Comparison of ENCODE assay signal across 1 cellular context in the genomic region with DNA sequence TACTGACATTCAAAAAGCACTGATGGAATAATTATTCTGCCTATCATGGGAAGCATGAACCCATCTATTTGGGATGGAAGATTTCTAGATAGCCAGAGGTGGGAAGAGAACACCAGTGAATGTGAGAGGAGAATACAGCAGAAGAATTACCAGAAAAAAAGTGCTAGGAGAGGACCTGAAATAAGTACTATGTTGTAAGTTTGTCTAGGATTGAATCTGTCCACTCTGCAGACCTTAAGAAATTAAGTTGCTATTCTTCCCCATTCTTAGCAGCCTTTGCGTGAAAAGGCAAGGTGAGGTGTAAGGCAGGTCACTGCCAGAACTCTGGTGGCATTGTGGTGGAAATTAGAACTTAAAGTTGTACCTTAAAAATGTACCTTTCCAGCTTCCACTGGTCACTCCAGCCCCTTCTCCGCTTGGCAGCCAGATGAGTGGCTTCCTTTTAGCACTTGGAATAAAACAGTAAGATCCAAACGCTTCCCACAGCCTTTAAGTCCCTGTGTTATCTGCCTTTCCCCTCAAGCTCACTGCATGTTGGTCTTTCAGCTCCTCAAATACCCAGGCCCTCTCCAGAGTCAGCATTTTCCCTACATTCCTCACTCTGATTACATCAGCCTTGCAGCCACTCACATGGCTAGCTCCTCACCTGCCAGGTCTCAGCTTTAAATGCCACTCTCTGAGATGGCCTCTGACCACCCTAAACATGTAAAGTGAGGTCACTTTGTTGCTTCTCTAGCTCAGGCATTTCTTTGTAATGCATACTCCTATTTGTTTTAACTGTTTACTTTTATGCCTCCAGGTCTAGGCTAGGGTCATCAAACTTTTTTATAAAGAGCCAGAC.
TF ChIP-seq lines count a peak whose summit lies in the region.

No MANE protein-coding gene starts in this region.

TF ChIP-seq in HepG2, 621 proteins besides CTCF, POLR2A, EP300 and RAD21 (continued from another document and continues in another):
- TF ChIP-seq, protein P1, sequence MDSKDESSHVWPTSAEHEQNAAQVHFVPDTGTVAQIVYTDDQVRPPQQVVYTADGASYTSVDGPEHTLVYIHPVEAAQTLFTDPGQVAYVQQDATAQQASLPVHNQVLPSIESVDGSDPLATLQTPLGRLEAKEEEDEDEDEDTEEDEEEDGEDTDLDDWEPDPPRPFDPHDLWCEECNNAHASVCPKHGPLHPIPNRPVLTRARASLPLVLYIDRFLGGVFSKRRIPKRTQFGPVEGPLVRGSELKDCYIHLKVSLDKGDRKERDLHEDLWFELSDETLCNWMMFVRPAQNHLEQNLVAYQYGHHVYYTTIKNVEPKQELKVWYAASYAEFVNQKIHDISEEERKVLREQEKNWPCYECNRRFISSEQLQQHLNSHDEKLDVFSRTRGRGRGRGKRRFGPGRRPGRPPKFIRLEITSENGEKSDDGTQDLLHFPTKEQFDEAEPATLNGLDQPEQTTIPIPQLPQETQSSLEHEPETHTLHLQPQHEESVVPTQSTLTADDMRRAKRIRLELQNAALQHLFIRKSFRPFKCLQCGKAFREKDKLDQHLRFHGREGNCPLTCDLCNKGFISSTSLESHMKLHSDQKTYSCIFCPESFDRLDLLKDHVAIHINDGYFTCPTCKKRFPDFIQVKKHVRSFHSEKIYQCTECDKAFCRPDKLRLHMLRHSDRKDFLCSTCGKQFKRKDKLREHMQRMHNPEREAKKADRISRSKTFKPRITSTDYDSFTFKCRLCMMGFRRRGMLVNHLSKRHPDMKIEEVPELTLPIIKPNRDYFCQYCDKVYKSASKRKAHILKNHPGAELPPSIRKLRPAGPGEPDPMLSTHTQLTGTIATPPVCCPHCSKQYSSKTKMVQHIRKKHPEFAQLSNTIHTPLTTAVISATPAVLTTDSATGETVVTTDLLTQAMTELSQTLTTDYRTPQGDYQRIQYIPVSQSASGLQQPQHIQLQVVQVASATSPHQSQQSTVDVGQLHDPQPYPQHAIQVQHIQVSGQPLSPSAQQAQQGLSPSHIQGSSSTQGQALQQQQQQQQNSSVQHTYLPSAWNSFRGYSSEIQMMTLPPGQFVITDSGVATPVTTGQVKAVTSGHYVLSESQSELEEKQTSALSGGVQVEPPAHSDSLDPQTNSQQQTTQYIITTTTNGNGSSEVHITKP (CRISPR knock-in tag; IDR thresholded peaks at IDR 0.05; ENCODE audit: low read depth), result peak; percentile 80; the same call in 1 of the 2 replicates
- TF ChIP-seq ZMYM4 (CRISPR knock-in tag; IDR thresholded peaks at IDR 0.05) (peak; percentile 54), FOSL2 (CRISPR knock-in tag; IDR thresholded peaks at IDR 0.05) (peak; percentile 25; the same call in 1 of the 2 replicates), SNAPC2 (CRISPR knock-in tag; IDR thresholded peaks at IDR 0.05) (0 out of 2 replicates have a peak, but pooled peaks have one; percentile 33), MBD4 (IDR thresholded peaks at IDR 0.05; ENCODE audit: borderline replicate concordance, low read length) (no peak), AGO2 (optimal IDR thresholded peaks at IDR 0.05; ENCODE audit: low read depth, low read length) (peak; percentile 16), ZNF451 (CRISPR knock-in tag; IDR thresholded peaks at IDR 0.05) (no peak), ATF4 (CRISPR knock-in tag; IDR thresholded peaks at IDR 0.05) (peak in 1 of 2 experiments; percentile 97; a peak in 2 of 4 replicates), POLR2AphosphoS5 (IDR thresholded peaks at IDR 0.05; ENCODE audit: low read depth, low read length) (peak; percentile 34; the same call in 1 of the 2 replicates), ZNF574 (CRISPR knock-in tag; IDR thresholded peaks at IDR 0.05) (no peak), MLLT10 (CRISPR knock-in tag; IDR thresholded peaks at IDR 0.05) (no peak), MXD3 (CRISPR knock-in tag; IDR thresholded peaks at IDR 0.05) (no peak), KAT8 (CRISPR knock-in tag; IDR thresholded peaks at IDR 0.05) (peak; percentile 41; the same call in 1 of the 2 replicates), ZNF768 (CRISPR knock-in tag; IDR thresholded peaks at IDR 0.05) (no peak), LRRFIP1 (CRISPR knock-in tag; conservative IDR thresholded peaks at IDR 0.05) (no peak), MYPOP (CRISPR knock-in tag; IDR thresholded peaks at IDR 0.05) (peak; percentile 56; the same call in 1 of the 2 replicates), ZNF782 (CRISPR knock-in tag; IDR thresholded peaks at IDR 0.05; ENCODE audit: borderline replicate concordance) (0 out of 2 replicates have a peak, but pooled peaks have one; percentile 60), FOXA1 (IDR thresholded peaks at IDR 0.05) (no peak), FOXA1 (CRISPR knock-in tag; IDR thresholded peaks at IDR 0.05) (no peak), FIP1L1 (IDR thresholded peaks at IDR 0.05; ENCODE audit: borderline replicate concordance, insufficient read depth, low read depth, low read length) (no peak), GABPB1 (CRISPR knock-in tag; IDR thresholded peaks at IDR 0.05) (0 out of 2 replicates have a peak, but pooled peaks have one; percentile 27), ERF (CRISPR knock-in tag; IDR thresholded peaks at IDR 0.05) (0 out of 2 replicates have a peak, but pooled peaks have one; percentile 35), CBX5 (CRISPR knock-in tag; IDR thresholded peaks at IDR 0.05; ENCODE audit: borderline replicate concordance) (peak; percentile 42; the same call in 1 of the 2 replicates), GATAD2A (CRISPR knock-in tag; IDR thresholded peaks at IDR 0.05) (peak; percentile 66; the same call in 1 of the 2 replicates), FOXP1 (IDR thresholded peaks at IDR 0.05) (no peak), FOXP1 (CRISPR knock-in tag; IDR thresholded peaks at IDR 0.05) (peak; percentile 66; the same call in 1 of the 2 replicates), SAP130 (CRISPR knock-in tag; IDR thresholded peaks at IDR 0.05; ENCODE audit: low read depth) (0 out of 2 replicates have a peak, but pooled peaks have one; percentile 12), ZNF766 (CRISPR knock-in tag; IDR thresholded peaks at IDR 0.05; ENCODE audit: borderline replicate concordance) (no peak), PHF20 (CRISPR knock-in tag; IDR thresholded peaks at IDR 0.05) (no peak), SMAD3 (CRISPR knock-in tag; IDR thresholded peaks at IDR 0.05) (0 out of 2 replicates have a peak, but pooled peaks have one; percentile 10), SOX5 (CRISPR knock-in tag; IDR thresholded peaks at IDR 0.05; ENCODE audit: borderline replicate concordance) (peak; percentile 60; the same call in 1 of the 2 replicates), THAP11 (CRISPR knock-in tag; IDR thresholded peaks at IDR 0.05) (peak; percentile 50), ELF3 (CRISPR knock-in tag; IDR thresholded peaks at IDR 0.05) (no peak), SOX6 (IDR thresholded peaks at IDR 0.05) (no peak), SOX6 (CRISPR knock-in tag; IDR thresholded peaks at IDR 0.05) (peak; percentile 56)
- TF ChIP-seq, protein P2, sequence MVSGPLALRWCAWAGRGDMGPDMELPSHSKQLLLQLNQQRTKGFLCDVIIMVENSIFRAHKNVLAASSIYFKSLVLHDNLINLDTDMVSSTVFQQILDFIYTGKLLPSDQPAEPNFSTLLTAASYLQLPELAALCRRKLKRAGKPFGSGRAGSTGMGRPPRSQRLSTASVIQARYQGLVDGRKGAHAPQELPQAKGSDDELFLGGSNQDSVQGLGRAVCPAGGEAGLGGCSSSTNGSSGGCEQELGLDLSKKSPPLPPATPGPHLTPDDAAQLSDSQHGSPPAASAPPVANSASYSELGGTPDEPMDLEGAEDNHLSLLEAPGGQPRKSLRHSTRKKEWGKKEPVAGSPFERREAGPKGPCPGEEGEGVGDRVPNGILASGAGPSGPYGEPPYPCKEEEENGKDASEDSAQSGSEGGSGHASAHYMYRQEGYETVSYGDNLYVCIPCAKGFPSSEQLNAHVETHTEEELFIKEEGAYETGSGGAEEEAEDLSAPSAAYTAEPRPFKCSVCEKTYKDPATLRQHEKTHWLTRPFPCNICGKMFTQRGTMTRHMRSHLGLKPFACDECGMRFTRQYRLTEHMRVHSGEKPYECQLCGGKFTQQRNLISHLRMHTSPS (CRISPR knock-in tag; IDR thresholded peaks at IDR 0.05; ENCODE audit: low read depth), result no peak
- TF ChIP-seq, protein P3, sequence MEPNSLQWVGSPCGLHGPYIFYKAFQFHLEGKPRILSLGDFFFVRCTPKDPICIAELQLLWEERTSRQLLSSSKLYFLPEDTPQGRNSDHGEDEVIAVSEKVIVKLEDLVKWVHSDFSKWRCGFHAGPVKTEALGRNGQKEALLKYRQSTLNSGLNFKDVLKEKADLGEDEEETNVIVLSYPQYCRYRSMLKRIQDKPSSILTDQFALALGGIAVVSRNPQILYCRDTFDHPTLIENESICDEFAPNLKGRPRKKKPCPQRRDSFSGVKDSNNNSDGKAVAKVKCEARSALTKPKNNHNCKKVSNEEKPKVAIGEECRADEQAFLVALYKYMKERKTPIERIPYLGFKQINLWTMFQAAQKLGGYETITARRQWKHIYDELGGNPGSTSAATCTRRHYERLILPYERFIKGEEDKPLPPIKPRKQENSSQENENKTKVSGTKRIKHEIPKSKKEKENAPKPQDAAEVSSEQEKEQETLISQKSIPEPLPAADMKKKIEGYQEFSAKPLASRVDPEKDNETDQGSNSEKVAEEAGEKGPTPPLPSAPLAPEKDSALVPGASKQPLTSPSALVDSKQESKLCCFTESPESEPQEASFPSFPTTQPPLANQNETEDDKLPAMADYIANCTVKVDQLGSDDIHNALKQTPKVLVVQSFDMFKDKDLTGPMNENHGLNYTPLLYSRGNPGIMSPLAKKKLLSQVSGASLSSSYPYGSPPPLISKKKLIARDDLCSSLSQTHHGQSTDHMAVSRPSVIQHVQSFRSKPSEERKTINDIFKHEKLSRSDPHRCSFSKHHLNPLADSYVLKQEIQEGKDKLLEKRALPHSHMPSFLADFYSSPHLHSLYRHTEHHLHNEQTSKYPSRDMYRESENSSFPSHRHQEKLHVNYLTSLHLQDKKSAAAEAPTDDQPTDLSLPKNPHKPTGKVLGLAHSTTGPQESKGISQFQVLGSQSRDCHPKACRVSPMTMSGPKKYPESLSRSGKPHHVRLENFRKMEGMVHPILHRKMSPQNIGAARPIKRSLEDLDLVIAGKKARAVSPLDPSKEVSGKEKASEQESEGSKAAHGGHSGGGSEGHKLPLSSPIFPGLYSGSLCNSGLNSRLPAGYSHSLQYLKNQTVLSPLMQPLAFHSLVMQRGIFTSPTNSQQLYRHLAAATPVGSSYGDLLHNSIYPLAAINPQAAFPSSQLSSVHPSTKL (CRISPR knock-in tag; IDR thresholded peaks at IDR 0.05), result peak; percentile 22; the same call in 1 of the 2 replicates
- TF ChIP-seq, protein P4, sequence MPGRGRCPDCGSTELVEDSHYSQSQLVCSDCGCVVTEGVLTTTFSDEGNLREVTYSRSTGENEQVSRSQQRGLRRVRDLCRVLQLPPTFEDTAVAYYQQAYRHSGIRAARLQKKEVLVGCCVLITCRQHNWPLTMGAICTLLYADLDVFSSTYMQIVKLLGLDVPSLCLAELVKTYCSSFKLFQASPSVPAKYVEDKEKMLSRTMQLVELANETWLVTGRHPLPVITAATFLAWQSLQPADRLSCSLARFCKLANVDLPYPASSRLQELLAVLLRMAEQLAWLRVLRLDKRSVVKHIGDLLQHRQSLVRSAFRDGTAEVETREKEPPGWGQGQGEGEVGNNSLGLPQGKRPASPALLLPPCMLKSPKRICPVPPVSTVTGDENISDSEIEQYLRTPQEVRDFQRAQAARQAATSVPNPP (CRISPR knock-in tag; IDR thresholded peaks at IDR 0.05), result 0 out of 2 replicates have a peak, but pooled peaks have one; percentile 32
